Comparison of ENCODE assay signal across 30 cellular contexts in the genomic region with DNA sequence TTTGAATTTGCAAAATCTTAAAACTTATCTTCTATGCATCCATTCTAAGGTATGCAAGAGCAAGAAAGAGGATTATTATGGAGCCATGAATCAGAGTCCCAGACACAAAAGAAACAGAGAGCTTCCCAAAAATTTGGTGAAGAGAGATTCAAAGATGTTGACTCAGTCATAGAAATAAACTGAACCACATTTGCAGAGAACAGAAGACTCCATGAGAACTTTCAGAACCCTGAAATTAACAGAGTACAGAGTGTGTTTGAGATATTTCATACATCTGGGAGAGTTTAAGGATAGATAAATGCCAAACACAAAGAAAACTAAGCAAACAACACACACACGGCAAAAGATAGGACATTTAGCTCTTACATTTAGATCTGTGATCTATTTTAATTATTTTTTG. TPM values are rescaled to one million over a fixed set of nuclear protein-coding genes. Genes with fewer than 3 reads are reported as not detected.
"Had no signal": no experiment of that assay in that cellular context is flagged by ENCODE, and none has a peak within 500 bp of the region (broad histone marks: within the 10 kb centered on the region; RNA-seq: fewer than 3 reads in every experiment).

No MANE protein-coding gene starts in this region.

- H3K4me1 ChIP-seq: adrenal gland, breast epithelium, esophagus squamous epithelium, foreskin keratinocyte, gastrocnemius medialis, heart left ventricle had no signal

- H3K27ac ChIP-seq: adrenal gland, breast epithelium, cardiac muscle cell, coronary artery, epithelial cell of prostate, esophagus squamous epithelium, foreskin keratinocyte, gastrocnemius medialis, heart left ventricle had no signal

- H3K9me3 ChIP-seq: gastrocnemius medialis had no signal

- H3K4me3 ChIP-seq: adrenal gland, breast epithelium, cardiac muscle cell, coronary artery, esophagus squamous epithelium, gastrocnemius medialis, heart left ventricle had no signal

- ATAC-seq: activated CD4-positive, alpha-beta T cell treated with anti-CD3 and anti-CD28 coated beads for 36 hours; activated T-cell treated with anti-CD3 and anti-CD28 coated beads, Interleukin-2, amount 50 U/mL, for 72 hours; foreskin keratinocyte; gastrocnemius medialis; heart left ventricle had no signal

- H3K36me3 ChIP-seq: adrenal gland, breast epithelium, cardiac muscle cell, esophagus squamous epithelium, gastrocnemius medialis, heart left ventricle had no signal

- H3K27me3 ChIP-seq: adrenal gland, breast epithelium, cardiac muscle cell, esophagus squamous epithelium, gastrocnemius medialis, heart left ventricle had no signal

- DNase-seq: activated CD4-positive, alpha-beta memory T cell treated with anti-CD3 and anti-CD28 coated beads for 36 hours; activated CD4-positive, alpha-beta T cell treated with anti-CD3 and anti-CD28 coated beads for 36 hours; activated CD4-positive, alpha-beta T cell treated with anti-CD3 and anti-CD28 coated beads, Interleukin-2, amount 10 ng/mL, durations not matched to agents 24 days and 14 days; activated CD4-positive, CD25-positive, alpha-beta regulatory T cell; activated CD4-positive, CD25-positive, alpha-beta regulatory T cell treated with anti-CD3 and anti-CD28 coated beads, Interleukin-2, amount 50 U/mL, for 72 hours; activated CD8-positive, alpha-beta memory T cell treated with anti-CD3 and anti-CD28 coated beads, Interleukin-2, amount 50 U/mL, for 48 hours; activated gamma-delta T cell; activated naive CD4-positive, alpha-beta T cell treated with anti-CD3 and anti-CD28 coated beads, Interleukin-2, amount 50 U/mL, for 16 hours; activated naive CD4-positive, alpha-beta T cell treated with Interleukin-2 at 50 U/mL for 16 hours; activated T-cell treated with anti-CD3 and anti-CD28 coated beads for 4 hours; activated T-cell treated with anti-CD3 and anti-CD28 coated beads, Interleukin-2, amount 50 U/mL, for 24 hours; activated T-cell treated with anti-CD3 and anti-CD28 coated beads, Interleukin-2, amount 50 U/mL, for 72 hours; adrenal gland; amygdala; aorta; central memory CD4-positive, alpha-beta T cell; dermis blood vessel endothelial cell; effector CD4-positive, alpha-beta T cell; esophagus squamous epithelium; foreskin keratinocyte; gastrocnemius medialis; glutamatergic neuron; heart left ventricle; hypothalamus; T-helper 2 cell had no signal

RNA-seq across cellular contexts. Expression of a gene that starts 17.3 kb away (rescaled TPM):
- total RNA-seq: activated CD4-positive, alpha-beta memory T cell treated with anti-CD3 and anti-CD28 coated beads for 36 hours; activated CD4-positive, alpha-beta T cell treated with anti-CD3 and anti-CD28 coated beads for 36 hours; activated CD4-positive, alpha-beta T cell treated with anti-CD3 and anti-CD28 coated beads, Interleukin-2, amount 10 ng/mL, durations not matched to agents 24 days and 14 days; activated T-cell treated with anti-CD3 and anti-CD28 coated beads, Interleukin-2, amount 50 U/mL, for 72 hours; endothelial cell of umbilical vein had no signal
